ENCODE assay signal across 15 cellular contexts in the genomic region with DNA sequence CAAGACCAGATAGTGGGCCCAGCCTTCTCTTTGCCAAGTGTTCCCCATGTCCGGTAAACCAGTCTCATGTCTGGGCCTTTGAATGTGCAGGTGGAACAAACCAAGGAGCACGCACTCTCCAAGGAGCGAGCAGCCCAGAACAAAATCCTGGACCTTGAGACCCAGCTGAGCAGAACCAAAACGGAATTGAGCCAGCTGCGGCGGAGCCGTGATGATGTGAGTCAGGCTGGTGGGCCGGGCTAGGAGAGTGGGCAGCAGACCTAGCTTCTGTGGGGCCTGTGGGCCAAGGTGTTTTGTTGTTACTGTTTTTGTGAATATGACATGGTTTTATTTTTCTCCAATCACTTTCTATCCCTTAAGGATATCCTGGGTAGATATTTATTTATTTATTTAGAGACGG. TPM values are rescaled to one million over a fixed set of nuclear protein-coding genes. Genes with fewer than 3 reads are reported as not detected.
A peak's percentile ranks its signal among the peaks of the same experiment; 100 is the strongest.
DNase-seq lines count a peak whose midpoint lies in the region; TF ChIP-seq lines count a peak whose summit lies in the region.
"Had no signal": no experiment of that assay in that cellular context is flagged by ENCODE, and none has a peak within 500 bp of the region (broad histone marks: within the 10 kb centered on the region; RNA-seq: fewer than 3 reads in every experiment).

No MANE protein-coding gene starts in this region.

- H3K27me3 ChIP-seq in Karpas-422 (ENCODE audit: low read length) = no peaks in the 10 kb centered on the region

- POLR2A ChIA-PET in MCF 10A (lab: Yijun Ruan, JAX) = interaction anchor here (0.7 to 1.0 kb wide), 2 partner anchors 26 to 30 kb away, joined by 3 read pairs; no protein-coding TSS in a partner anchor

- peaks cover 39% of the 10 kb centered on the region for H3K4me1 Mint-ChIP-seq in chondrocyte (ENCODE audit: low read depth)
- no peaks in the 10 kb centered on the region for H3K4me1 Mint-ChIP-seq in MCF 10A (ENCODE audit: insufficient read depth, unreplicated experiment)
- H3K4me1 Mint-ChIP-seq: GM23338 had no signal

- H3K9ac ChIP-seq in Karpas-422 (ENCODE audit: low read length) = no peak overlapping the region

- H3K9me2 ChIP-seq in Karpas-422 (replicated peaks; ENCODE audit: insufficient read depth, low read length) = no peaks in the 10 kb centered on the region

- peaks cover 17% of the 10 kb centered on the region; the same call in 1 of the 2 replicates for H3K36me3 ChIP-seq in Karpas-422 (ENCODE audit: insufficient read depth, low read length)

- peaks cover 10% of the 10 kb centered on the region for H3K4me1 ChIP-seq in Karpas-422 (ENCODE audit: low read length)

- CTCF ChIA-PET in MCF 10A (lab: Yijun Ruan, JAX) = interaction anchor here (0.5 to 0.7 kb wide), 3 partner anchors 61 to 260 kb away, joined by 3 to 4 read pairs (median 3); no protein-coding TSS in a partner anchor

- H3K27ac ChIP-seq in Karpas-422 (ENCODE audit: low read length) = no peak overlapping the region

- H4K20me1 ChIP-seq in Karpas-422 (ENCODE audit: insufficient read depth, low read depth, low read length) = no peaks in the 10 kb centered on the region

- H3K9me3 ChIP-seq in Karpas-422 (ENCODE audit: low read length) = no peaks in the 10 kb centered on the region

- no peaks in the 10 kb centered on the region for H3K9me3 Mint-ChIP-seq in chondrocyte (ENCODE audit: low read depth)
- no peaks in the 10 kb centered on the region for H3K9me3 Mint-ChIP-seq in MCF 10A (ENCODE audit: unreplicated experiment)
- H3K9me3 Mint-ChIP-seq: CD4-positive, alpha-beta memory T cell; GM23338; H9; HFFc6 had no signal

- H2AFZ ChIP-seq in Karpas-422 (ENCODE audit: low read length) = no peak overlapping the region
- H2AFZ ChIP-seq: GM23338 had no signal

- BruUV-seq in MCF 10A (replicated peaks; lab: Mats Ljungman, UMichigan) = no TSS peak

- no peak overlapping the region for H3K4me3 Mint-ChIP-seq in chondrocyte (ENCODE audit: unreplicated experiment)
- no peak overlapping the region for H3K4me3 Mint-ChIP-seq in MCF 10A (ENCODE audit: unreplicated experiment)
- H3K4me3 Mint-ChIP-seq: CD4-positive, alpha-beta memory T cell; GM23338; H9; HFFc6 had no signal

- TF ChIP-seq CTCF in chondrocyte (IDR thresholded peaks at IDR 0.05) (no peak), MCF 10A (IDR thresholded peaks at IDR 0.05; ENCODE audit: unreplicated experiment) (no peak)

- H3K27ac Mint-ChIP-seq in chondrocyte (ENCODE audit: unreplicated experiment) = no peak overlapping the region
- H3K27ac Mint-ChIP-seq in MCF 10A (ENCODE audit: low read depth, unreplicated experiment) = no peak overlapping the region
- H3K27ac Mint-ChIP-seq: GM23338, H9, HFFc6 had no signal

- intact Hi-C loops in posterior vena cava (cut with DNase I) = no loop called here
- intact Hi-C loops in MCF 10A (cut with micrococcal nuclease) = no loop called here

- H3K4me3 ChIP-seq in Karpas-422 (ENCODE audit: low read length) = no peak overlapping the region
- H3K4me3 ChIP-seq: GM23338 had no signal

- H3K4me2 ChIP-seq in Karpas-422 (ENCODE audit: low read depth, low read length, poor library complexity, severe bottlenecking) = no peak overlapping the region
- H3K4me2 ChIP-seq: GM23338 had no signal

- peak; percentile 36 for DNase-seq in Karpas-422
- peak; percentile 72 for DNase-seq in chondrocyte (ENCODE audit: low spot score)
- peak; percentile 18 for DNase-seq in posterior vena cava (ENCODE audit: low spot score)
- no peak for DNase-seq in NCI-H748 treated with DMSO at 0.1 percent for 48 hours (lab: John Stamatoyannopoulos, UW)
- no peak for DNase-seq in MCF 10A (ENCODE audit: unreplicated experiment)
- DNase-seq in nucleus accumbens (lab: John Stamatoyannopoulos, UW) = no peak
- DNase-seq: Calu3; CD4-positive, alpha-beta memory T cell; COR-L47; DMS53; DMS79 treated with DMSO at 0.1 percent for 48 hours; GF-D8; H9; HFFc6 had no signal

- peaks cover 22% of the 10 kb centered on the region for H3K36me3 Mint-ChIP-seq in chondrocyte (ENCODE audit: low read depth)
- peaks cover 37% of the 10 kb centered on the region for H3K36me3 Mint-ChIP-seq in MCF 10A (ENCODE audit: insufficient read depth, unreplicated experiment)

- no peaks in the 10 kb centered on the region for H3K79me2 ChIP-seq in Karpas-422 (ENCODE audit: low read length)

- no peaks in the 10 kb centered on the region for H3K27me3 Mint-ChIP-seq in chondrocyte (ENCODE audit: low read depth)
- no peaks in the 10 kb centered on the region for H3K27me3 Mint-ChIP-seq in MCF 10A (ENCODE audit: insufficient read depth, unreplicated experiment)
- H3K27me3 Mint-ChIP-seq: CD4-positive, alpha-beta memory T cell had no signal

RNA-seq across cellular contexts. Expression of a gene that starts 5.6 kb away (rescaled TPM):
- 26.5 and 32.7 TPM in 2 replicates for total RNA-seq in Karpas-422 (2014; rRNA removed; shearing (Covaris generic); ENCODE audit: low replicate concordance)
- total RNA-seq in chondrocyte (12.3 to 18.1 TPM (median 12.8 TPM) in 3 replicates), posterior vena cava (10 to 100 TPM; 14.6 to 15.5 TPM), MCF 10A (2022) (34.1 TPM in 2 replicates)

RNA-seq across cellular contexts. Expression of a gene that starts 43.1 kb away (rescaled TPM):
- 37.8 and 69.5 TPM in 2 replicates for total RNA-seq in Karpas-422 (2014; rRNA removed; shearing (Covaris generic); ENCODE audit: low replicate concordance)
- total RNA-seq in chondrocyte = 25.6 to 34.1 TPM (median 28.7 TPM) in 3 replicates
- total RNA-seq in posterior vena cava = 10 to 100 TPM; 17.5 to 19.8 TPM
- total RNA-seq in MCF 10A (2022) = 34.4 and 37.3 TPM in 2 replicates

RNA-seq across cellular contexts. Expression of a gene that starts 53.5 kb away (rescaled TPM):
- total RNA-seq in Karpas-422 (2014; rRNA removed; shearing (Covaris generic); ENCODE audit: low replicate concordance) = 167 and 189 TPM in 2 replicates
- total RNA-seq in chondrocyte (376 to 419 TPM (median 378 TPM) in 3 replicates), posterior vena cava (100 to 1,000 TPM; 328 to 409 TPM), MCF 10A (2022) (254 and 280 TPM in 2 replicates)

Comparison
In these comparisons a context has a peak if more than half of its experiments do, and no peak if none do; other contexts are left out.
1. DNase-seq: peak in Karpas-422 (single experiment), chondrocyte (single experiment) and posterior vena cava (single experiment); none in NCI-H748 treated with DMSO at 0.1 percent for 48 hours (single experiment), MCF 10A (single experiment) and nucleus accumbens (0 of 56).